Comparison of ENCODE assay signal across 1 cellular context in genomic region chr18:79953921-79954651, GRCh38.
TF ChIP-seq lines count a peak whose summit lies in the region.

No MANE protein-coding gene starts in this region.

TF ChIP-seq in H1, 55 proteins besides CTCF, POLR2A, EP300 and RAD21:
- TF ChIP-seq KDM1A (IDR thresholded peaks at IDR 0.05; ENCODE audit: borderline replicate concordance, low read length) (no peak), EGR1 (IDR thresholded peaks at IDR 0.05; ENCODE audit: borderline replicate concordance, low read depth, low read length) (no peak), NANOG (IDR thresholded peaks at IDR 0.05; ENCODE audit: insufficient read depth, low read depth, low read length, poor library complexity, severe bottlenecking) (no peak), TAF1 (IDR thresholded peaks at IDR 0.05; ENCODE audit: low read depth, low read length) (no peak), BCL11A (IDR thresholded peaks at IDR 0.05; ENCODE audit: low read depth in 2 of 2, low read length in 2 of 2) (no peak), POU5F1 (IDR thresholded peaks at IDR 0.05; ENCODE audit: low read depth, low read length) (no peak), HDAC6 (IDR thresholded peaks at IDR 0.05; ENCODE audit: low read depth, low read length) (no peak), RXRA (IDR thresholded peaks at IDR 0.05; ENCODE audit: insufficient read depth, low read depth, low read length) (no peak), CREB1 (IDR thresholded peaks at IDR 0.05) (no peak), PHF8 (conservative IDR thresholded peaks at IDR 0.05; ENCODE audit: low read depth, low read length) (no peak), RFX5 (IDR thresholded peaks at IDR 0.05; ENCODE audit: borderline replicate concordance, low read depth, low read length) (no peak), HDAC2 (IDR thresholded peaks at IDR 0.05; ENCODE audit: borderline replicate concordance in 1 of 2, low read depth in 2 of 2, low read length in 2 of 2) (no peak), SUZ12 (IDR thresholded peaks at IDR 0.05; ENCODE audit: low read length) (no peak), JUN (IDR thresholded peaks at IDR 0.05; ENCODE audit: low read depth, low read length) (no peak), TBP (IDR thresholded peaks at IDR 0.05; ENCODE audit: low read depth, low read length) (no peak), CEBPB (IDR thresholded peaks at IDR 0.05; ENCODE audit: low read depth, low read length) (no peak), KDM4A (IDR thresholded peaks at IDR 0.05; ENCODE audit: low read depth, low read length, severe bottlenecking) (no peak), GTF2F1 (IDR thresholded peaks at IDR 0.05; ENCODE audit: borderline replicate concordance, low read depth, low read length) (no peak)
